In genomic region chr12:109466305-109466704, GRCh38 we compare ENCODE assay signal across 17 cellular contexts. TPM values are rescaled to one million over a fixed set of nuclear protein-coding genes. Genes with fewer than 3 reads are reported as not detected.
DNase-seq lines count a peak whose midpoint lies in the region; ATAC-seq, FAIRE-seq and TF ChIP-seq lines count a peak whose summit lies in the region.
"Had no signal": no experiment of that assay in that cellular context is flagged by ENCODE, and none has a peak within 500 bp of the region (broad histone marks: within the 10 kb centered on the region; RNA-seq: fewer than 3 reads in every experiment).

No MANE protein-coding gene starts in this region.

- H3K9me3 ChIP-seq in astrocyte (ENCODE audit: insufficient read depth, low read depth, low read length) (no peaks in the 10 kb centered on the region), left lung (no peaks in the 10 kb centered on the region), sigmoid colon (no peaks in the 10 kb centered on the region)
- H3K9me3 ChIP-seq: mucosa of descending colon, pancreas had no signal

- H3K27ac Mint-ChIP-seq in GM23338 (0 out of 2 replicates have a peak overlapping the region, but pooled peaks have one; percentile 37), astrocyte (ENCODE audit: unreplicated experiment) (peak overlapping the region; percentile 13)
- H3K27ac Mint-ChIP-seq: activated CD4-positive, alpha-beta T cell treated with anti-CD3 and anti-CD28 coated beads, Interleukin-2, amount 10 ng/mL, durations not matched to agents 24 days and 14 days; CD4-positive, alpha-beta T cell had no signal

- 83 to 93% methylated on average over 2 of the region's 2 CpGs for WGBS in sigmoid colon, 2 donors

- no peak for DNase-seq in GM23338 (ENCODE audit: low spot score)
- DNase-seq in astrocyte (ENCODE audit: low read depth), result no peak
- no peak for DNase-seq in left lung
- DNase-seq in sigmoid colon, result no peak
- no peak for DNase-seq in NCI-H69 (lab: John Stamatoyannopoulos, UW)
- no peak for DNase-seq in AG20443 (ENCODE audit: low spot score)
- no peak for DNase-seq in stimulated activated CD4-positive, alpha-beta T cell treated with anti-CD3 and anti-CD28 coated beads, Interleukin-4, amount 100 ng/mL, for 24 hours
- DNase-seq in H4 (ENCODE audit: low spot score), result no peak
- DNase-seq: activated CD4-positive, alpha-beta T cell treated with anti-CD3 and anti-CD28 coated beads, Interleukin-2, amount 10 ng/mL, durations not matched to agents 24 days and 14 days; CD4-positive, alpha-beta T cell; hippocampal formation; NCI-H1417; NCI-H526; pancreas; stimulated activated CD4-positive, alpha-beta T cell treated with anti-CD3 and anti-CD28 coated beads, Interleukin-4, amount 100 ng/mL, for 1 hour had no signal

- no peak for ATAC-seq in GM23338
- ATAC-seq in left lung, result no peak
- ATAC-seq: HCT116, mucosa of descending colon, pancreas had no signal

- no peaks in the 10 kb centered on the region for H3K9me3 Mint-ChIP-seq in GM23338
- no peaks in the 10 kb centered on the region for H3K9me3 Mint-ChIP-seq in astrocyte (ENCODE audit: unreplicated experiment)
- H3K9me3 Mint-ChIP-seq: activated CD4-positive, alpha-beta T cell treated with anti-CD3 and anti-CD28 coated beads, Interleukin-2, amount 10 ng/mL, durations not matched to agents 24 days and 14 days; CD4-positive, alpha-beta T cell had no signal

- H3F3A ChIP-seq in GM23338 (replicated peaks; ENCODE audit: low read depth), result peaks cover 5% of the 10 kb centered on the region; the same call in 1 of the 2 replicates

- TF ChIP-seq POLR2A in sigmoid colon (IDR thresholded peaks at IDR 0.05), result no peak

- H3K4me3 ChIP-seq in GM23338 (no peak overlapping the region), astrocyte (ENCODE audit: insufficient read depth, low read depth, low read length) (no peak overlapping the region), left lung (no peak overlapping the region), sigmoid colon (no peak overlapping the region)
- H3K4me3 ChIP-seq: mucosa of descending colon, pancreas had no signal

- peak in 3 of 4 donors; percentile 40 to 59 (median 49) for TF ChIP-seq EP300 in sigmoid colon (IDR thresholded peaks at IDR 0.05)

- H3K4me2 ChIP-seq in GM23338, result no peak overlapping the region
- no peak overlapping the region for H3K4me2 ChIP-seq in astrocyte (ENCODE audit: low read length)

- H3K4me1 ChIP-seq in GM23338 (ENCODE audit: insufficient read depth), result peaks cover 49% of the 10 kb centered on the region
- H3K4me1 ChIP-seq in astrocyte (ENCODE audit: insufficient read depth, low read length), result peaks cover 36% of the 10 kb centered on the region
- peaks cover 45 to 96% of the 10 kb centered on the region in 2 donors for H3K4me1 ChIP-seq in left lung
- H3K4me1 ChIP-seq in sigmoid colon, result peaks cover 0 to 99% (median 95%) of the 10 kb centered on the region in 4 donors

- H3K9me2 ChIP-seq in GM23338 (ENCODE audit: insufficient read depth), result no peaks in the 10 kb centered on the region

- H3K36me3 ChIP-seq in GM23338 (ENCODE audit: insufficient read depth), result no peaks in the 10 kb centered on the region; the same call in 1 of the 2 replicates
- peaks cover 26% of the 10 kb centered on the region for H3K36me3 ChIP-seq in astrocyte (ENCODE audit: insufficient read depth, low read length)
- H3K36me3 ChIP-seq in left lung, result peaks cover 0 to 50% of the 10 kb centered on the region in 2 donors
- H3K36me3 ChIP-seq in sigmoid colon, result peaks cover 3 to 26% (median 18%) of the 10 kb centered on the region in 4 donors
- H3K36me3 ChIP-seq: pancreas had no signal

- H2AFZ ChIP-seq in GM23338, result no peak overlapping the region
- no peak overlapping the region for H2AFZ ChIP-seq in astrocyte (ENCODE audit: low read depth, low read length)

- H3K27me3 Mint-ChIP-seq in GM23338 (ENCODE audit: insufficient read depth, low read depth, poor library complexity), result peaks cover 10% of the 10 kb centered on the region
- H3K27me3 Mint-ChIP-seq in astrocyte (ENCODE audit: low read depth, unreplicated experiment), result no peaks in the 10 kb centered on the region
- H3K27me3 Mint-ChIP-seq: activated CD4-positive, alpha-beta T cell treated with anti-CD3 and anti-CD28 coated beads, Interleukin-2, amount 10 ng/mL, durations not matched to agents 24 days and 14 days; CD4-positive, alpha-beta T cell had no signal

- peaks cover 26% of the 10 kb centered on the region for H3K36me3 Mint-ChIP-seq in GM23338 (ENCODE audit: low read depth)
- peaks cover 19% of the 10 kb centered on the region for H3K36me3 Mint-ChIP-seq in astrocyte (ENCODE audit: low read depth, unreplicated experiment)

- TF ChIP-seq CTCF in GM23338 (conservative IDR thresholded peaks at IDR 0.05; ENCODE audit: low read depth in 2 of 2) (no peak), astrocyte (IDR thresholded peaks at IDR 0.05; ENCODE audit: insufficient read depth, low read depth, low read length) (no peak), left lung (IDR thresholded peaks at IDR 0.05) (no peak), sigmoid colon (IDR thresholded peaks at IDR 0.05) (no peak)

- no peak overlapping the region for H3K4me3 Mint-ChIP-seq in GM23338
- H3K4me3 Mint-ChIP-seq in astrocyte (ENCODE audit: unreplicated experiment), result no peak overlapping the region
- H3K4me3 Mint-ChIP-seq: activated CD4-positive, alpha-beta T cell treated with anti-CD3 and anti-CD28 coated beads, Interleukin-2, amount 10 ng/mL, durations not matched to agents 24 days and 14 days; CD4-positive, alpha-beta T cell had no signal

- H4K20me1 ChIP-seq in GM23338 (replicated peaks; ENCODE audit: insufficient read depth) (peaks cover 32% of the 10 kb centered on the region), astrocyte (ENCODE audit: insufficient read depth, low read length) (peaks cover 61% of the 10 kb centered on the region)

- intact Hi-C loops in left lung (cut with DNase I) (no loop called here), sigmoid colon (cut with DNase I) (no loop called here)

- FAIRE-seq in astrocyte (lab: Jason Lieb, UNC), result no peak
- FAIRE-seq: pancreas had no signal

- H3K79me2 ChIP-seq in GM23338 (replicated peaks; ENCODE audit: insufficient read depth) (peaks cover 99% of the 10 kb centered on the region), astrocyte (ENCODE audit: insufficient read depth, low read length) (peaks cover 83% of the 10 kb centered on the region)

- no peaks in the 10 kb centered on the region for H3K27me3 ChIP-seq in GM23338 (ENCODE audit: insufficient read depth)
- no peaks in the 10 kb centered on the region for H3K27me3 ChIP-seq in astrocyte (ENCODE audit: insufficient read depth, low read length)
- H3K27me3 ChIP-seq in left lung, result no peaks in the 10 kb centered on the region
- no peaks in the 10 kb centered on the region for H3K27me3 ChIP-seq in sigmoid colon
- H3K27me3 ChIP-seq: pancreas had no signal

- peaks cover 61% of the 10 kb centered on the region for H3K4me1 Mint-ChIP-seq in GM23338
- peaks cover 73% of the 10 kb centered on the region for H3K4me1 Mint-ChIP-seq in astrocyte (ENCODE audit: low read depth, unreplicated experiment)

- H3K27ac ChIP-seq in GM23338 (ENCODE audit: low read depth) (no peak overlapping the region), astrocyte (ENCODE audit: low read depth, low read length) (no peak overlapping the region), left lung (peak overlapping the region; percentile 17 to 28), sigmoid colon (peak overlapping the region; percentile 92 to 98 (median 96))
- H3K27ac ChIP-seq: pancreas had no signal

- H3K9ac ChIP-seq in astrocyte (ENCODE audit: low read length), result no peak overlapping the region

TF ChIP-seq in GM23338, 12 proteins besides CTCF, POLR2A, EP300 and RAD21 (continues in another document):
- TF ChIP-seq ETS1 (IDR thresholded peaks at IDR 0.05) (no peak), NANOG (IDR thresholded peaks at IDR 0.05; ENCODE audit: borderline replicate concordance) (no peak), ZNF331 (CRISPR knock-in tag; IDR thresholded peaks at IDR 0.05; ENCODE audit: low read depth) (no peak), CREB1 (CRISPR knock-in tag; IDR thresholded peaks at IDR 0.05; ENCODE audit: low read depth) (no peak), ZNF114 (CRISPR knock-in tag; IDR thresholded peaks at IDR 0.05) (no peak), POLR2AphosphoS5 (IDR thresholded peaks at IDR 0.05; ENCODE audit: low read depth) (no peak), STAT1 (IDR thresholded peaks at IDR 0.05; ENCODE audit: unreplicated experiment) (no peak)

RNA-seq across cellular contexts. Expression of gene KCTD10, which starts 10.8 kb away (rescaled TPM):
- 45.2 and 56.2 TPM in 2 replicates for total RNA-seq in GM23338 (2014; rRNA removed; shearing (Covaris generic))
- polyA plus RNA-seq in GM23338 (2016; fragmentation: Nextera tagmentation; extraction: Ambion mirVana) (15.8 and 16.8 TPM in 2 replicates), sigmoid colon (10 to 100 TPM; 53.5 to 79.8 (median 54.2) TPM)
- total RNA-seq in astrocyte (118 and 120 TPM in 2 replicates), left lung (10 to 100 TPM; 58.3 to 68.2 TPM), sigmoid colon (100 to 1,000 TPM in 2 of 4 donors, 10 to 100 TPM in 2; 82.8 to 123 (median 101) TPM)
- 15.7 and 23.4 TPM in 2 replicates for total RNA-seq in H4 (2014; rRNA removed; shearing (Covaris generic))

RNA-seq across cellular contexts. Expression of gene UBE3B, which starts 11.1 kb away (rescaled TPM):
- total RNA-seq in GM23338 (2014; rRNA removed; shearing (Covaris generic)), result 20.7 and 20.8 TPM in 2 replicates
- 20.8 and 26.8 TPM in 2 replicates for polyA plus RNA-seq in GM23338 (2016; fragmentation: Nextera tagmentation; extraction: Ambion mirVana)
- total RNA-seq in astrocyte, result 34.4 and 42.6 TPM in 2 replicates
- total RNA-seq in left lung, result 10 to 100 TPM; 41.4 to 42.5 TPM
- 10 to 100 TPM; 48.4 to 67.7 (median 56.2) TPM for total RNA-seq in sigmoid colon
- 10 to 100 TPM; 15.3 to 20.8 (median 16.2) TPM for polyA plus RNA-seq in sigmoid colon
- total RNA-seq in H4 (2014; rRNA removed; shearing (Covaris generic)), result 53.4 and 72.6 TPM in 2 replicates

Comparison
In these comparisons a context has a peak if more than half of its experiments do, and no peak if none do; other contexts are left out.
1. H3K27ac ChIP-seq: peak in left lung (2 of 2) and sigmoid colon (4 of 4); none in GM23338 (single experiment) and astrocyte (single experiment).